In the genomic region with DNA sequence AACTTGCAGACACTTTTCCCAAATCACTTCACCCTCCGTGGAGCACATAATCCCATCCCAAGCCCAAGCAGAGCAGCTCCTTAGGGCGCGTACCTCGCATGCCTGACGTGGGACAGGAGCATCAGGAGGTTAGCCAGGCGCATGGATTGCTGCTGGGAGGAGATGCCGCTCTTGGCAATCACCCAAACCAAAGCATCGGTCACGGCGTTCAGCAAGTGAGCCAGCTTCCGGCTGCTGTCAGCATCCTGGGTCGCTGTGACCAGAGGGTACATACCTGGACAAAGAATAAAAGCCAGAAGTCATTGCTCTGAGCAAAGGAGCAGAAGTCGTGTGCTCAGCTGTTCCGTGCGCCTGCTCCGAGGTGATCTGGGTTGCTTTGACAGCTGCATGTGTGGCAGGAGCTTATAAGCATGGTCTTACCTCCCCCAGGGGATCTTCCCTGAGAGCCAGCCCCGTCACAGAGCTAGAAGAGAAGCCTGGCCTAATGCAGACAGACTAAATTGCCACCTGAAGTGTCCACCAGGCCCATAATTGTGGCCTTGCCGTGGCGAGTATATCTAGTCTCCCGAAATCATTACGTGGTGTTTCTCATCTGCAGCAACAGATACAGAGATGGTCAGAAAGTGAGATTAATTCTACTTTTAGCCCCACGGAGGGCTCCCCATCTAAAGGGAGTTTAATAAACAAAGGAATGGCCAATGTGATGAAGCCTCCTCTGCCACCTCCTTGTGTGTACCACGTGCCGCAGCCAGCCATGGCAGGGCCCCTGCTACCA, we compare ENCODE assay signal across 8 cellular contexts. TPM values are rescaled to one million over a fixed set of nuclear protein-coding genes. Genes with fewer than 3 reads are reported as not detected.
DNase-seq lines count a peak whose midpoint lies in the region; ATAC-seq lines count a peak whose summit lies in the region.

No MANE protein-coding gene starts in this region.

- ATAC-seq in HG03135 (IDR thresholded peaks at IDR 0.05; ENCODE audit: unreplicated experiment) (peak; percentile 6), left colon (peak; percentile 48), HG03139 (IDR thresholded peaks at IDR 0.05; ENCODE audit: unreplicated experiment) (no peak)

- peak overlapping the region; percentile 33; the same call in 1 of the 2 replicates for H3K4me3 ChIP-seq in GM08714 (ENCODE audit: low read length)

- DNase-seq in SHP77 treated with DMSO at 0.1 percent for 48 hours (lab: John Stamatoyannopoulos, UW) (peak; percentile 8), left colon (peak in 1 of 2 donors; percentile 37), NCI-H748 (lab: John Stamatoyannopoulos, UW; ENCODE audit: unreplicated experiment) (no peak), midbrain (lab: John Stamatoyannopoulos, UW) (no peak), NCI-H748 treated with DMSO at 0.1 percent for 48 hours (lab: John Stamatoyannopoulos, UW) (no peak)

- intact Hi-C loops in left colon (cut with DNase I, micrococcal nuclease): no loop called here

RNA-seq across cellular contexts. Expression of a gene that starts 59.1 kb away (rescaled TPM):
- under 1 TPM; 0.40 to 0.70 TPM for total RNA-seq in left colon
